Comparison of ENCODE assay signal across 8 cellular contexts in genomic region chr17:17303847-17304490, GRCh38. TPM values are rescaled to one million over a fixed set of nuclear protein-coding genes. Genes with fewer than 3 reads are reported as not detected.
DNase-seq lines count a peak whose midpoint lies in the region; ATAC-seq and TF ChIP-seq lines count a peak whose summit lies in the region.

No MANE protein-coding gene starts in this region.

- no peaks in the 10 kb centered on the region for H3K9me3 ChIP-seq in mucosa of rectum (ENCODE audit: control insufficient read depth in 2 of 2, low read length in 2 of 2)

- H3K9ac ChIP-seq in mucosa of rectum (ENCODE audit: low read depth in 1 of 2, low read length in 2 of 2), result peak overlapping the region in 1 of 2 donors; percentile 58

- peaks cover 20% of the 10 kb centered on the region for H3K36me3 Mint-ChIP-seq in brain

- H3K4me3 ChIP-seq in HFF-Myc (replicated peaks; ENCODE audit: low read depth, low read length) (peak overlapping the region; percentile 58), mucosa of rectum (ENCODE audit: low read length in 2 of 2) (peak overlapping the region; percentile 54 to 80)

- H3K27ac ChIP-seq in 22Rv1 (peak overlapping the region; percentile 64), mucosa of rectum (ENCODE audit: low read depth in 2 of 2, low read length in 2 of 2) (no peak overlapping the region)

- ATAC-seq in GM18873 (IDR thresholded peaks at IDR 0.05; ENCODE audit: low FRiP score, unreplicated experiment) (no peak), GM18867 (IDR thresholded peaks at IDR 0.05; ENCODE audit: unreplicated experiment) (no peak), HG02852 (IDR thresholded peaks at IDR 0.05; ENCODE audit: unreplicated experiment) (no peak)

- H3K27me3 ChIP-seq in mucosa of rectum (ENCODE audit: control insufficient read depth in 2 of 2, insufficient read depth in 2 of 2, low read length in 2 of 2), result no peaks in the 10 kb centered on the region

- H3K4me3 Mint-ChIP-seq in brain, result peak overlapping the region; percentile 83 to 90 (median 85)

- peaks cover 0 to 2% (median 0%) of the 10 kb centered on the region in 5 experiments for H3K9me3 Mint-ChIP-seq in brain

- H3K36me3 ChIP-seq in mucosa of rectum (ENCODE audit: control insufficient read depth in 2 of 2, insufficient read depth in 2 of 2, low read length in 2 of 2), result no peaks in the 10 kb centered on the region

- H3K27ac Mint-ChIP-seq in brain, result peak overlapping the region; percentile 3 to 78 (median 29)

- TF ChIP-seq CTCF in 22Rv1 (IDR thresholded peaks at IDR 0.05), result no peak
- TF ChIP-seq CTCF in HFF-Myc (IDR thresholded peaks at IDR 0.05; ENCODE audit: low read depth, low read length, missing control alignments), result no peak
- TF ChIP-seq CTCF in brain (conservative IDR thresholded peaks at IDR 0.05), result no peak

- DNase-seq in HFF-Myc (ENCODE audit: extremely low read depth, low read depth) (no peak), NCI-H1417 treated with DMSO at 0.1 percent for 48 hours (lab: John Stamatoyannopoulos, UW) (no peak)

- peaks cover 18% of the 10 kb centered on the region for H3K27me3 Mint-ChIP-seq in brain

- H3K4me1 ChIP-seq in mucosa of rectum (ENCODE audit: control insufficient read depth in 2 of 2, insufficient read depth in 2 of 2, low read length in 2 of 2), result peaks cover 8 to 12% of the 10 kb centered on the region in 2 donors

- peaks cover 35% of the 10 kb centered on the region for H3K4me1 Mint-ChIP-seq in brain

RNA-seq across cellular contexts. Expression of gene NT5M, which starts 0.8 kb away (rescaled TPM):
- polyA plus RNA-seq in brain (ENCODE audit: insufficient read depth, low read depth, low replicate concordance), result 38.0 TPM

RNA-seq across cellular contexts. Expression of gene COPS3, which starts 22.9 kb away (rescaled TPM):
- 105 TPM for polyA plus RNA-seq in brain (ENCODE audit: insufficient read depth, low read depth, low replicate concordance)
